Comparison of ENCODE assay signal across 11 cellular contexts in genomic region chr9:76896035-76896434, GRCh38.
"Had no signal": no experiment of that assay in that cellular context is flagged by ENCODE, and none has a peak within 500 bp of the region (broad histone marks: within the 10 kb centered on the region; RNA-seq: fewer than 3 reads in every experiment).

No MANE protein-coding gene starts in this region.

- H3K36me3 ChIP-seq: right lobe of liver, spleen had no signal

- H3K9me3 ChIP-seq: right lobe of liver, spleen had no signal

- H3K27me3 ChIP-seq: right lobe of liver had no signal

- DNase-seq: activated effector memory CD4-positive, alpha-beta T cell treated with Interleukin-2 at 50 U/mL for 16 hours; activated T-cell treated with anti-CD3 and anti-CD28 coated beads, Interleukin-2, amount 50 U/mL, for 24 hours; cerebellar nuclear complex; left cardiac atrium; occipital lobe; right lobe of liver; spleen; stimulated activated CD4-positive, alpha-beta T cell treated with anti-CD3 and anti-CD28 coated beads, Interleukin-1b, Interleukin-23, amount 100 ng/mL, for 48 hours; stimulated activated naive B cell treated with anti-CD40 and anti-IgM and Interleukin-4, amounts not matched to agents 10 μg/mL and 1 μg/mL and 100 μg/mL, for 72 hours had no signal

- H3K4me3 ChIP-seq: lung, right lobe of liver, spleen had no signal

- H3K27ac ChIP-seq: right lobe of liver, spleen had no signal

- ATAC-seq: left cardiac atrium; natural killer cell treated with Interleukin-12 subunit alpha and Interleukin-12 subunit beta and Interleukin-15 and Interleukin-18, amount 100 ng/mL, for 72 hours; right lobe of liver; stimulated activated naive B cell treated with anti-CD40 and anti-IgM and Interleukin-4, amounts not matched to agents 10 μg/mL and 1 μg/mL and 100 μg/mL, for 72 hours had no signal

- H3K4me1 ChIP-seq: right lobe of liver, spleen had no signal
